Comparison of ENCODE assay signal across 21 cellular contexts in genomic region chr16:22634913-22635312, GRCh38.
DNase-seq lines count a peak whose midpoint lies in the region; ATAC-seq and TF ChIP-seq lines count a peak whose summit lies in the region.
"Had no signal": no experiment of that assay in that cellular context is flagged by ENCODE, and none has a peak within 500 bp of the region (broad histone marks: within the 10 kb centered on the region; RNA-seq: fewer than 3 reads in every experiment).

No MANE protein-coding gene starts in this region.

- no peak for ATAC-seq in left colon

- H3K9ac ChIP-seq in iPS-15b (ENCODE audit: low read depth, low read length) (peak overlapping the region; percentile 1), neural progenitor cell (no peak overlapping the region)
- H3K9ac ChIP-seq: SK-N-SH had no signal

- no peak overlapping the region for H3K4me2 ChIP-seq in neural progenitor cell
- H3K4me2 ChIP-seq: SK-N-SH had no signal

- no peaks in the 10 kb centered on the region for H3K79me2 ChIP-seq in neural progenitor cell (ENCODE audit: low read depth)

- peaks cover 0 to 7% (median 0%) of the 10 kb centered on the region in 45 donors for H3K27me3 ChIP-seq in dorsolateral prefrontal cortex
- no peaks in the 10 kb centered on the region for H3K27me3 ChIP-seq in iPS-15b (ENCODE audit: control insufficient read depth, insufficient read depth, low read length)
- no peaks in the 10 kb centered on the region for H3K27me3 ChIP-seq in neural progenitor cell

- H3K9me3 ChIP-seq in iPS-15b (ENCODE audit: control insufficient read depth, insufficient read depth, low read length): no peaks in the 10 kb centered on the region
- H3K9me3 ChIP-seq in neural progenitor cell (ENCODE audit: low read depth): no peaks in the 10 kb centered on the region
- H3K9me3 ChIP-seq: HAP-1, SK-N-SH had no signal

- no peak overlapping the region for H3K4me3 Mint-ChIP-seq in neural progenitor cell
- H3K4me3 Mint-ChIP-seq: CD14-positive monocyte had no signal

- H3K36me3 ChIP-seq in iPS-15b (ENCODE audit: control insufficient read depth, insufficient read depth, low read length) (no peaks in the 10 kb centered on the region), neural progenitor cell (no peaks in the 10 kb centered on the region)
- H3K36me3 ChIP-seq: HAP-1 had no signal

- no peaks in the 10 kb centered on the region for H3K9me3 Mint-ChIP-seq in neural progenitor cell
- H3K9me3 Mint-ChIP-seq: CD14-positive monocyte had no signal

- H3K27me3 Mint-ChIP-seq in neural progenitor cell (ENCODE audit: insufficient read depth, low read depth): no peaks in the 10 kb centered on the region

- DNase-seq in activated CD8-positive, alpha-beta memory T cell treated with anti-CD3 and anti-CD28 coated beads for 24 hours: peak; percentile 47
- no peak for DNase-seq in activated CD8-positive, alpha-beta memory T cell treated with anti-CD3 and anti-CD28 coated beads, Interleukin-2, amount 50 U/mL, for 4 hours
- peak in 1 of 10 donors; percentile 48 for DNase-seq in dorsolateral prefrontal cortex
- no peak for DNase-seq in neural progenitor cell (ENCODE audit: low spot score)
- no peak for DNase-seq in stimulated activated CD4-positive, alpha-beta T cell treated with anti-CD3 and anti-CD28 coated beads, Interleukin-1b, Interleukin-23, amount 100 ng/mL, for 48 hours
- no peak for DNase-seq in left colon
- no peak for DNase-seq in GM03348 (ENCODE audit: low spot score)
- DNase-seq: AML-193, DMS 273 treated with DMSO at 0.1 percent for 48 hours, KBM-7, MV-4-11, NCI-H187, NCI-H2227 treated with DMSO at 0.1 percent for 48 hours, NCI-H510A treated with DMSO at 0.1 percent for 48 hours, NCI-H774, SHP77, SK-N-SH had no signal

- no peaks in the 10 kb centered on the region for H3F3A ChIP-seq in neural progenitor cell (ENCODE audit: low read depth)

- no peaks in the 10 kb centered on the region for H3K4me1 Mint-ChIP-seq in neural progenitor cell
- H3K4me1 Mint-ChIP-seq: CD14-positive monocyte had no signal

- H3K27ac ChIP-seq in dorsolateral prefrontal cortex (peak overlapping the region in 37 of 59 donors; percentile 0 to 67 (median 28)), neural progenitor cell (no peak overlapping the region)
- H3K27ac ChIP-seq: 22Rv1 had no signal

- intact Hi-C loops in dorsolateral prefrontal cortex (cut with DNase I): no loop called here
- intact Hi-C loops in left colon (cut with DNase I, micrococcal nuclease): no loop called here

- no peaks in the 10 kb centered on the region for H4K20me1 ChIP-seq in neural progenitor cell (ENCODE audit: low read depth)

- no peaks in the 10 kb centered on the region for H3K36me3 Mint-ChIP-seq in neural progenitor cell
- H3K36me3 Mint-ChIP-seq: CD14-positive monocyte had no signal

- no peak overlapping the region for H3K4me3 ChIP-seq in dorsolateral prefrontal cortex
- no peak overlapping the region for H3K4me3 ChIP-seq in iPS-15b (ENCODE audit: low read depth, low read length)
- no peak overlapping the region for H3K4me3 ChIP-seq in neural progenitor cell
- H3K4me3 ChIP-seq: HAP-1 had no signal

- peak overlapping the region; percentile 7 for H2AFZ ChIP-seq in neural progenitor cell (replicated peaks)

- H3K27ac Mint-ChIP-seq in neural progenitor cell: no peak overlapping the region
- H3K27ac Mint-ChIP-seq: CD14-positive monocyte had no signal

- TF ChIP-seq CTCF in dorsolateral prefrontal cortex (IDR thresholded peaks at IDR 0.05 in 54 of 56, conservative IDR thresholded peaks at IDR 0.05 in 2 of 56; ENCODE audit: low read depth in 1 of 56, partially characterized antibody in 56 of 56) (no peak), neural progenitor cell (IDR thresholded peaks at IDR 0.05) (no peak)

- H3K4me1 ChIP-seq in iPS-15b (ENCODE audit: control insufficient read depth, insufficient read depth, low read length): peaks cover 38% of the 10 kb centered on the region
- no peaks in the 10 kb centered on the region for H3K4me1 ChIP-seq in neural progenitor cell
